In the genomic region with DNA sequence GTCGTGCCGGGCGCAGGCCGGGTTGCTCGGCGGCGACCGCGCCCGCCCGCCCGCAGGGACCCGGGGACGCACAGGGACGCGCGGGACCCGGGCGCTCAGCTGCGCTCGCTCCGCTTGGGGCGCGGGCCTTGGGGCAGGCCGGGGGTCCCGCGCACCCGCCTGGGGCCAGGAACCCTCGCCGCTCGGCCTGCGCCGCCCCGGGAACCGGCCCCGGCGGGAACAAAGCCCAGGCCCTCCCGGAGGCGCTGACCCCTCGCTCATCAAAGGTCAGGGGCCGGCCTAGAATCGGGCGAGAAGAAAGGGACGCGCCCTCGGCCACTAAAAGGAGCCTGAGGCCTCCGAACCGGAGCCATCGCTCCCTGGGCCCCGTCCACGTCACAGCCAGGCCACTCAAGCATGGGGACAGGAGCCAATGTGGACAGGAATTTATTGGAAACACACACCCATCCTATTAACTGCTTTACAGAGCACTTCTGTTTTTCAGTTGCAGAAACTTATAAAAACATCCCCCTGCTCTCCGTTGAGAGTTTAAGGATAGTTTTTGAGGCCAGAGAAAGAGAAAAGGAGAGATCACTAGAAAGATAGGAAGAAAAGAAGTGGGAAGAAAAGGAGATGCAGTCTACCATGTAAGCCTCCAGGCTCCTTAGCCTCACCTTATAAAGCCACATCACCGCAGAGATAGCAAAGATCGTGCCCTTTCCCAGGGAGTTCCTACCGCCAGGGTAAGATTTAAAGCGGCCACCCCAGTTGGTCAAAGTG, we compare ENCODE assay signal across 8 cellular contexts. TPM values are rescaled to one million over a fixed set of nuclear protein-coding genes. Genes with fewer than 3 reads are reported as not detected.
DNase-seq lines count a peak whose midpoint lies in the region; ATAC-seq, FAIRE-seq and TF ChIP-seq lines count a peak whose summit lies in the region.

No MANE protein-coding gene starts in this region.

- H3K4me1 ChIP-seq in A549, result peaks cover 83% of the 10 kb centered on the region
- H3K4me1 ChIP-seq in PC-3 (ENCODE audit: insufficient read depth, low read length), result peaks cover 76% of the 10 kb centered on the region
- peaks cover 86% of the 10 kb centered on the region for H3K4me1 ChIP-seq in neuron (ENCODE audit: insufficient read depth, low read length)

- peak; percentile 54 to 77 for ATAC-seq in A549
- peak; percentile 39 for ATAC-seq in GM19468 (IDR thresholded peaks at IDR 0.05; ENCODE audit: extremely low read depth, unreplicated experiment)
- peak; percentile 37 for ATAC-seq in PC-3
- ATAC-seq in GM19351 (IDR thresholded peaks at IDR 0.05; ENCODE audit: unreplicated experiment), result no peak

- intact Hi-C loops in PC-3 (cut with micrococcal nuclease), result loop anchor here (2.0 to 5.0 kb wide), 5 partner anchors 121 to 546 kb away; no protein-coding TSS in a partner anchor

- peak overlapping the region; percentile 72 for H3K4me3 ChIP-seq in A549
- peak overlapping the region; percentile 88 for H3K4me3 ChIP-seq in PC-3 (ENCODE audit: low read length)
- peak overlapping the region; percentile 58 for H3K4me3 ChIP-seq in neuron (ENCODE audit: low read length)

- H3K9ac ChIP-seq in PC-3 (ENCODE audit: low read length), result peak overlapping the region; percentile 93

- TF ChIP-seq RAD21 in A549 (conservative IDR thresholded peaks at IDR 0.05 in 1 of 2, IDR thresholded peaks at IDR 0.05 in 1 of 2), result no peak; a peak in 2 of 5 replicates

- no peaks in the 10 kb centered on the region for H3K36me3 ChIP-seq in PC-3 (ENCODE audit: low read depth, low read length)
- H3K36me3 ChIP-seq in neuron (ENCODE audit: insufficient read depth, low read length), result no peaks in the 10 kb centered on the region

- H2AFZ ChIP-seq in PC-3 (ENCODE audit: low read length) (peak overlapping the region; percentile 65), neuron (ENCODE audit: low read depth, low read length) (no peak overlapping the region)

- H3K27me3 ChIP-seq in PC-3 (ENCODE audit: low read length) (no peaks in the 10 kb centered on the region), neuron (ENCODE audit: insufficient read depth, low read length) (no peaks in the 10 kb centered on the region)

- H3K9me3 ChIP-seq in A549 (no peaks in the 10 kb centered on the region), PC-3 (ENCODE audit: low read length) (no peaks in the 10 kb centered on the region), neuron (ENCODE audit: low read length) (no peaks in the 10 kb centered on the region)

- TF ChIP-seq CTCF in A549 (IDR thresholded peaks at IDR 0.05), result no peak
- no peak for TF ChIP-seq CTCF in PC-3 (conservative IDR thresholded peaks at IDR 0.05; ENCODE audit: low read depth, low read length)
- no peak for TF ChIP-seq CTCF in GM10248 (IDR thresholded peaks at IDR 0.05; ENCODE audit: control extremely low read depth, extremely low read depth, low read depth, missing control alignments)

- H3K4me2 ChIP-seq in A549, result peak overlapping the region; percentile 96
- H3K4me2 ChIP-seq in PC-3 (ENCODE audit: low read length), result peak overlapping the region; percentile 84

- CTCF ChIA-PET in A549 (lab: Yijun Ruan, JAX) (interaction anchor here (0.6 to 2.5 kb wide), 8 partner anchors 24 to 216 kb away, joined by 3 to 10 read pairs (median 4); no protein-coding TSS in a partner anchor), PC-3 (lab: Charles Lee) (no interaction called here), GM10248 (lab: Yijun Ruan, JAX) (interaction anchor here (1.5 kb wide), 1 partner anchor 13 kb away, joined by 5 read pairs; no protein-coding TSS in a partner anchor)

- H3K79me2 ChIP-seq in PC-3 (ENCODE audit: low read length), result peaks cover 95% of the 10 kb centered on the region

- POLR2A ChIA-PET in A549 (lab: Yijun Ruan, JAX), result interaction anchor here (0.6 to 1.4 kb wide), 3 partner anchors 8 to 128 kb away, joined by 4 to 7 read pairs (median 4); no protein-coding TSS in a partner anchor
- POLR2A ChIA-PET in PC-3 (lab: Charles Lee; ENCODE audit: unreplicated experiment), result no interaction called here
- POLR2A ChIA-PET in GM10248 (lab: Yijun Ruan, JAX), result no interaction called here

- no peak for FAIRE-seq in A549 (lab: Jason Lieb, UNC)

- 2% methylated on average over 12 of the region's 56 CpGs for WGBS in A549 (ENCODE audit: missing lambda C conversion rate)

- BruUV-seq in PC-3 (replicated peaks; lab: Mats Ljungman, UMichigan), result no TSS peak

- no peaks in the 10 kb centered on the region for H4K20me1 ChIP-seq in PC-3 (ENCODE audit: low read length)

- DNase-seq in A549 (ENCODE audit: low read depth in 1 of 2, low spot score in 1 of 2) (peak in 1 of 2 experiments; percentile 69), PC-3 (peak; percentile 55), fibroblast of gingiva (ENCODE audit: low read depth) (peak; percentile 62), DMS114 treated with DMSO at 0.1 percent for 48 hours (lab: John Stamatoyannopoulos, UW; ENCODE audit: unreplicated experiment) (no peak), GM10248 (ENCODE audit: extremely low spot score) (no peak)

- TF ChIP-seq POLR2A in A549 (IDR thresholded peaks at IDR 0.05; ENCODE audit: low read length), result no peak

- H3K27ac ChIP-seq in A549 (peak overlapping the region; percentile 99), PC-3 (ENCODE audit: low read length) (peak overlapping the region; percentile 95)

- TF ChIP-seq EP300 in A549 (IDR thresholded peaks at IDR 0.05), result no peak

- no peaks in the 10 kb centered on the region for H3K9me2 ChIP-seq in PC-3 (replicated peaks; ENCODE audit: low read length)

- H3F3A ChIP-seq in PC-3 (ENCODE audit: low read length, unreplicated experiment), result peaks cover 4% of the 10 kb centered on the region

TF ChIP-seq in A549, 52 proteins besides CTCF, POLR2A, EP300 and RAD21:
- TF ChIP-seq, protein P1, sequence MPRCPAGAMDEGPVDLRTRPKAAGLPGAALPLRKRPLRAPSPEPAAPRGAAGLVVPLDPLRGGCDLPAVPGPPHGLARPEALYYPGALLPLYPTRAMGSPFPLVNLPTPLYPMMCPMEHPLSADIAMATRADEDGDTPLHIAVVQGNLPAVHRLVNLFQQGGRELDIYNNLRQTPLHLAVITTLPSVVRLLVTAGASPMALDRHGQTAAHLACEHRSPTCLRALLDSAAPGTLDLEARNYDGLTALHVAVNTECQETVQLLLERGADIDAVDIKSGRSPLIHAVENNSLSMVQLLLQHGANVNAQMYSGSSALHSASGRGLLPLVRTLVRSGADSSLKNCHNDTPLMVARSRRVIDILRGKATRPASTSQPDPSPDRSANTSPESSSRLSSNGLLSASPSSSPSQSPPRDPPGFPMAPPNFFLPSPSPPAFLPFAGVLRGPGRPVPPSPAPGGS (IDR thresholded peaks at IDR 0.05), result 0 out of 3 replicates have a peak, but pooled peaks have one; percentile 15
- TF ChIP-seq, protein P2, sequence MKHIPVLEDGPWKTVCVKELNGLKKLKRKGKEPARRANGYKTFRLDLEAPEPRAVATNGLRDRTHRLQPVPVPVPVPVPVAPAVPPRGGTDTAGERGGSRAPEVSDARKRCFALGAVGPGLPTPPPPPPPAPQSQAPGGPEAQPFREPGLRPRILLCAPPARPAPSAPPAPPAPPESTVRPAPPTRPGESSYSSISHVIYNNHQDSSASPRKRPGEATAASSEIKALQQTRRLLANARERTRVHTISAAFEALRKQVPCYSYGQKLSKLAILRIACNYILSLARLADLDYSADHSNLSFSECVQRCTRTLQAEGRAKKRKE (CRISPR knock-in tag; IDR thresholded peaks at IDR 0.05; ENCODE audit: low read depth), result no peak
- TF ChIP-seq RFX5 (IDR thresholded peaks at IDR 0.05) (no peak), PHF8 (IDR thresholded peaks at IDR 0.05; ENCODE audit: borderline replicate concordance, low read depth) (peak; percentile 18; the same call in 1 of the 2 replicates), JUN (IDR thresholded peaks at IDR 0.05) (peak in 1 of 2 experiments; percentile 49; a peak in 3 of 5 replicates), HOXA7 (CRISPR knock-in tag; IDR thresholded peaks at IDR 0.05) (peak; percentile 65; the same call in 1 of the 2 replicates)
- TF ChIP-seq, protein P3, sequence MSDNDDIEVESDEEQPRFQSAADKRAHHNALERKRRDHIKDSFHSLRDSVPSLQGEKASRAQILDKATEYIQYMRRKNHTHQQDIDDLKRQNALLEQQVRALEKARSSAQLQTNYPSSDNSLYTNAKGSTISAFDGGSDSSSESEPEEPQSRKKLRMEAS (IDR thresholded peaks at IDR 0.05), result peak; percentile 40; the same call in 1 of the 2 replicates

RNA-seq across cellular contexts. Expression of a gene that starts 0.5 kb away (rescaled TPM):
- polyA plus RNA-seq in A549 (2011; rRNA removed) (6.5 and 11.0 TPM in 2 replicates), A549 (2017; fragmentation: RNase III; extraction: RNeasy Plus Mini Kit Qiagen cat#74134 plus additional on column Dnase treatment) (3.9 to 4.0 TPM (median 3.9 TPM) in 3 replicates)
- 2.9 and 4.0 TPM in 2 replicates for polyA plus RNA-seq in A549 (2012; cell fraction: cytosol; rRNA removed)
- 4.6 and 5.1 TPM in 2 replicates for polyA plus RNA-seq in A549 (2012; cell fraction: nucleus; rRNA removed)
- polyA minus RNA-seq in A549 (2011; rRNA and poly(A)+ RNA removed), result 25.9 and 28.7 TPM in 2 replicates
- total RNA-seq in PC-3 (2014; rRNA removed), result 3.5 and 4.5 TPM in 2 replicates

Comparison
In these comparisons a context has a peak if more than half of its experiments do, and no peak if none do; other contexts are left out.
1. DNase-seq: peak in PC-3 (single experiment) and fibroblast of gingiva (single experiment); none in DMS114 treated with DMSO at 0.1 percent for 48 hours (single experiment) and GM10248 (single experiment).
2. Peak in every context shown above with its lines, with median percentiles within 50 percentile points of each other: H3K4me3 ChIP-seq.